Comparison of ENCODE assay signal across 23 cellular contexts in genomic region chr14:35978561-35978960, GRCh38.
A peak's percentile ranks its signal among the peaks of the same experiment; 100 is the strongest.
DNase-seq lines count a peak whose midpoint lies in the region; ATAC-seq, FAIRE-seq and TF ChIP-seq lines count a peak whose summit lies in the region.
"Had no signal": no experiment of that assay in that cellular context is flagged by ENCODE, and none has a peak within 500 bp of the region (broad histone marks: within the 10 kb centered on the region; RNA-seq: fewer than 3 reads in every experiment).

No MANE protein-coding gene starts in this region.

- no peak overlapping the region for H3K9ac ChIP-seq in K562 (ENCODE audit: insufficient read depth in 1 of 2, low read depth in 2 of 2, low read length in 2 of 2)
- H3K9ac ChIP-seq: BLaER1 treated with 17β-estradiol and CSF1 and Interleukin-3, amounts not matched to agents 10 nM and 100 nM had no signal

- H3K4me3 ChIP-seq in K562, result no peak overlapping the region
- no peak overlapping the region for H3K4me3 ChIP-seq in brain microvascular endothelial cell (ENCODE audit: low read depth, low read length)
- H3K4me3 ChIP-seq: A549; BLaER1 treated with 17β-estradiol and CSF1 and Interleukin-3, amounts not matched to agents 10 nM and 100 nM; GM12878 had no signal

- H3K36me3 ChIP-seq in K562 (ENCODE audit: control insufficient read depth, insufficient read depth, low read length) (no peaks in the 10 kb centered on the region), brain microvascular endothelial cell (replicated peaks) (no peaks in the 10 kb centered on the region)
- H3K36me3 ChIP-seq: BLaER1 treated with 17β-estradiol and CSF1 and Interleukin-3, amounts not matched to agents 10 nM and 100 nM had no signal

- no TSS peak for BruUV-seq in K562 (replicated peaks; lab: Mats Ljungman, UMichigan)

- no peak for TF ChIP-seq EP300 in K562 (IDR thresholded peaks at IDR 0.05; ENCODE audit: low read length)

- no peak overlapping the region for H2AFZ ChIP-seq in K562 (ENCODE audit: low read depth, low read length)

- intact Hi-C loops in K562 (cut with micrococcal nuclease), result no loop called here

- H3K27me3 ChIP-seq in K562 (ENCODE audit: control insufficient read depth in 2 of 2, insufficient read depth in 2 of 2, low read length in 2 of 2), result no peaks in the 10 kb centered on the region
- no peaks in the 10 kb centered on the region for H3K27me3 ChIP-seq in brain microvascular endothelial cell (replicated peaks)
- H3K27me3 ChIP-seq: BLaER1 treated with 17β-estradiol and CSF1 and Interleukin-3, amounts not matched to agents 10 nM and 100 nM had no signal

- POLR2A ChIA-PET in K562 (lab: Yijun Ruan, JAX), result no interaction called here

- DNase-seq in DMS53 (lab: John Stamatoyannopoulos, UW), result peak; percentile 17
- no peak for DNase-seq in DMS53 treated with DMSO at 0.1 percent for 48 hours (lab: John Stamatoyannopoulos, UW; ENCODE audit: unreplicated experiment)
- peak; percentile 53 for DNase-seq in NCI-H2029 (lab: John Stamatoyannopoulos, UW)
- DNase-seq in K562 (ENCODE audit: extremely low read depth in 1 of 4, low spot score in 3 of 4), result no peak
- DNase-seq in brain microvascular endothelial cell, result no peak
- DNase-seq: AML-193; Caco-2; Calu3; CD4-positive, alpha-beta T cell; CD8-positive, alpha-beta T cell; DMS 273 treated with DMSO at 0.1 percent for 48 hours; DMS153; DMS79; DND-41; EL; GDM1 had no signal

- H3K4me1 ChIP-seq in K562 (replicated peaks in 1 of 2; ENCODE audit: control insufficient read depth in 2 of 2, insufficient read depth in 2 of 2, low read length in 2 of 2), result no peaks in the 10 kb centered on the region
- H3K4me1 ChIP-seq: A549; BLaER1 treated with 17β-estradiol and CSF1 and Interleukin-3, amounts not matched to agents 10 nM and 100 nM; Caco-2 had no signal

- CTCF ChIA-PET in K562 (lab: Yijun Ruan, JAX; ENCODE audit: low intra/inter-chr PET ratio), result no interaction called here

- H3K9me3 ChIP-seq in K562 (replicated peaks; ENCODE audit: control insufficient read depth, insufficient read depth, low read depth, low read length), result no peaks in the 10 kb centered on the region; the same call in 1 of the 2 replicates
- H3K9me3 ChIP-seq: A549, Caco-2 had no signal

- no peaks in the 10 kb centered on the region for H3K79me2 ChIP-seq in K562 (ENCODE audit: control insufficient read depth, insufficient read depth, low read length)

- FAIRE-seq in K562 (lab: Jason Lieb, UNC), result no peak
- FAIRE-seq: A549, GM12878, GM12892, GM18507 had no signal

- H3K4me2 ChIP-seq in K562 (ENCODE audit: insufficient read depth, low read length), result no peak overlapping the region
- H3K4me2 ChIP-seq: A549; BLaER1 treated with 17β-estradiol and CSF1 and Interleukin-3, amounts not matched to agents 10 nM and 100 nM had no signal

- in situ Hi-C loops in K562 (cut with MboI) (no loop called here), brain microvascular endothelial cell (cut with HindIII; ENCODE audit: low pct_ligation_motif_present, low sequenced_read_pairs) (no loop called here)

- no peak for TF ChIP-seq RAD21 in K562 (CRISPR knock-in tag; conservative IDR thresholded peaks at IDR 0.05 in 1 of 2, IDR thresholded peaks at IDR 0.05 in 1 of 2)

- no peak for TF ChIP-seq POLR2A in K562 (conservative IDR thresholded peaks at IDR 0.05)

- no peak overlapping the region for H3K27ac ChIP-seq in K562 (ENCODE audit: extremely low read depth, low read depth, low read length)
- no peak overlapping the region for H3K27ac ChIP-seq in brain microvascular endothelial cell
- H3K27ac ChIP-seq: 22Rv1; A549; BLaER1 treated with 17β-estradiol and CSF1 and Interleukin-3, amounts not matched to agents 10 nM and 100 nM; C4-2B had no signal

- ATAC-seq in K562, result no peak
- ATAC-seq: A549; CD8-positive, alpha-beta T cell; GM12878 had no signal

- 8% methylated on average over 1 of the region's 6 CpGs for WGBS in K562 (ENCODE audit: insufficient coverage, low coverage, missing lambda C conversion rate)

- H4K20me1 ChIP-seq in K562 (replicated peaks; ENCODE audit: control insufficient read depth, insufficient read depth, low read length), result no peaks in the 10 kb centered on the region
- H4K20me1 ChIP-seq: BLaER1 treated with 17β-estradiol and CSF1 and Interleukin-3, amounts not matched to agents 10 nM and 100 nM had no signal

- TF ChIP-seq CTCF in K562 (IDR thresholded peaks at IDR 0.05 in 2 of 3, conservative IDR thresholded peaks at IDR 0.05 in 1 of 3; ENCODE audit: insufficient read depth in 2 of 3, low read depth in 1 of 3, low read length in 3 of 3) (no peak), brain microvascular endothelial cell (IDR thresholded peaks at IDR 0.05; ENCODE audit: low read depth, low read length, missing control alignments) (no peak)

- no peaks in the 10 kb centered on the region for H3K9me1 ChIP-seq in K562 (ENCODE audit: control insufficient read depth, insufficient read depth, low read length)

TF ChIP-seq in K562, 482 proteins besides CTCF, POLR2A, EP300 and RAD21:
- TF ChIP-seq SMARCA4 (IDR thresholded peaks at IDR 0.05) (no peak), ZNF143 (CRISPR knock-in tag; IDR thresholded peaks at IDR 0.05) (no peak), TEAD4 (IDR thresholded peaks at IDR 0.05; ENCODE audit: low read length) (no peak), TEAD4 (CRISPR knock-in tag; IDR thresholded peaks at IDR 0.05; ENCODE audit: borderline replicate concordance) (no peak), PCBP1 (IDR thresholded peaks at IDR 0.05; ENCODE audit: low read depth, low read length, poor library complexity, severe bottlenecking) (peak; percentile 72), ESRRB (CRISPR knock-in tag; IDR thresholded peaks at IDR 0.05; ENCODE audit: borderline replicate concordance) (no peak)

Comparison
In these comparisons a context has a peak if more than half of its experiments do, and no peak if none do; other contexts are left out.
1. DNase-seq: peak in DMS53 (single experiment) and NCI-H2029 (single experiment); none in DMS53 treated with DMSO at 0.1 percent for 48 hours (single experiment), K562 (0 of 4) and brain microvascular endothelial cell (single experiment).